In genomic region chr10:34083567-34083966, GRCh38 we compare ENCODE assay signal across 28 cellular contexts.
"Had no signal": no experiment of that assay in that cellular context is flagged by ENCODE, and none has a peak within 500 bp of the region (broad histone marks: within the 10 kb centered on the region; RNA-seq: fewer than 3 reads in every experiment).

No MANE protein-coding gene starts in this region.

- H3K27me3 Mint-ChIP-seq: stimulated activated memory B cell treated with anti-CD40 and anti-IgM and Interleukin-4, amounts not matched to agents 10 μg/mL and 1 μg/mL and 100 μg/mL, for 72 hours; stimulated activated naive B cell treated with anti-CD40 and anti-IgM and Interleukin-4, amounts not matched to agents 10 μg/mL and 1 μg/mL and 100 μg/mL, for 72 hours; stimulated activated naive CD8-positive, alpha-beta T cell treated with anti-CD3 and anti-CD28 coated beads, Interleukin-15, Interleukin-2, amounts not matched to agents 100 ng/mL and 50 ng/mL, for 24 hours had no signal

- H3K9me3 ChIP-seq: testis, thyroid gland, upper lobe of right lung, uterus, vagina had no signal

- H3K4me3 Mint-ChIP-seq: stimulated activated effector memory CD8-positive, alpha-beta T cell treated with anti-CD3 and anti-CD28 coated beads, Interleukin-12 subunit alpha, Interleukin-12 subunit beta, amount 100 ng/mL, for 72 hours; stimulated activated memory B cell treated with anti-CD40 and anti-IgM and Interleukin-4, amounts not matched to agents 10 μg/mL and 1 μg/mL and 100 μg/mL, for 72 hours; stimulated activated naive B cell treated with anti-CD40 and anti-IgM and Interleukin-4, amounts not matched to agents 10 μg/mL and 1 μg/mL and 100 μg/mL, for 72 hours; stimulated activated naive CD8-positive, alpha-beta T cell treated with anti-CD3 and anti-CD28 coated beads, Interleukin-15, amount 100 ng/mL, for 72 hours; stimulated activated naive CD8-positive, alpha-beta T cell treated with anti-CD3 and anti-CD28 coated beads, Interleukin-15, Interleukin-2, amounts not matched to agents 100 ng/mL and 50 ng/mL, for 24 hours; type B pancreatic cell had no signal

- H3K27ac Mint-ChIP-seq: stimulated activated effector memory CD8-positive, alpha-beta T cell treated with anti-CD3 and anti-CD28 coated beads, Interleukin-12 subunit alpha, Interleukin-12 subunit beta, amount 100 ng/mL, for 72 hours; stimulated activated memory B cell treated with anti-CD40 and anti-IgM and Interleukin-4, amounts not matched to agents 10 μg/mL and 1 μg/mL and 100 μg/mL, for 72 hours; stimulated activated naive B cell treated with anti-CD40 and anti-IgM and Interleukin-4, amounts not matched to agents 10 μg/mL and 1 μg/mL and 100 μg/mL, for 72 hours; stimulated activated naive CD8-positive, alpha-beta T cell treated with anti-CD3 and anti-CD28 coated beads, Interleukin-15, amount 100 ng/mL, for 72 hours; stimulated activated naive CD8-positive, alpha-beta T cell treated with anti-CD3 and anti-CD28 coated beads, Interleukin-15, Interleukin-2, amounts not matched to agents 100 ng/mL and 50 ng/mL, for 24 hours; type B pancreatic cell had no signal

- DNase-seq: stimulated activated CD4-positive, alpha-beta T cell treated with anti-CD3 and anti-CD28 coated beads, Interleukin-2, amount 100 ng/mL, for 48 hours; stimulated activated CD4-positive, alpha-beta T cell treated with anti-CD3 and anti-CD28 coated beads, Interleukin-4, amount 100 ng/mL, for 1 hour; stimulated activated CD4-positive, alpha-beta T cell treated with anti-CD3 and anti-CD28 coated beads, Interleukin-4, amount 100 ng/mL, for 24 hours; stimulated activated CD4-positive, alpha-beta T cell treated with anti-CD3 and anti-CD28 coated beads, Interleukin-4, amount 100 ng/mL, for 4 hours; stimulated activated CD8-positive, alpha-beta memory T cell treated with anti-CD3 and anti-CD28 coated beads, Interleukin-4, amount 100 ng/mL, for 48 hours; stimulated activated naive B cell treated with anti-CD40 and anti-IgM and Interleukin-4, amounts not matched to agents 10 μg/mL and 1 μg/mL and 100 μg/mL, for 72 hours; stimulated activated naive CD4-positive, alpha-beta T cell; stimulated activated naive CD4-positive, alpha-beta T cell treated with Interleukin-2 at 50 U/mL for 16 hours; stimulated activated naive CD8-positive, alpha-beta T cell treated with anti-CD3 and anti-CD28 coated beads, Interleukin-15, amount 100 ng/mL, for 72 hours; stimulated activated naive CD8-positive, alpha-beta T cell treated with anti-CD3 and anti-CD28 coated beads, Interleukin-15, Interleukin-2, amounts not matched to agents 100 U/mL and 50 U/mL, for 24 hours; stomach; substantia nigra; testis; thyroid gland; tibial artery; transverse colon; trophoblast cell; upper lobe of left lung; upper lobe of right lung; uterus had no signal

- ATAC-seq: stimulated activated effector memory CD8-positive, alpha-beta T cell treated with anti-CD3 and anti-CD28 coated beads, Interleukin-12 subunit alpha, Interleukin-12 subunit beta, amount 100 ng/mL, for 72 hours; stimulated activated memory B cell treated with anti-CD40 and anti-IgM and Interleukin-4, amounts not matched to agents 10 μg/mL and 1 μg/mL and 100 μg/mL, for 72 hours; stimulated activated naive B cell treated with anti-CD40 and anti-IgM and Interleukin-4, amounts not matched to agents 10 μg/mL and 1 μg/mL and 100 μg/mL, for 72 hours; stimulated activated naive CD8-positive, alpha-beta T cell treated with anti-CD3 and anti-CD28 coated beads, Interleukin-15, amount 100 ng/mL, for 72 hours; stimulated activated naive CD8-positive, alpha-beta T cell treated with anti-CD3 and anti-CD28 coated beads, Interleukin-15, Interleukin-2, amounts not matched to agents 100 U/mL and 50 U/mL, for 24 hours; upper lobe of right lung had no signal

- H3K4me1 Mint-ChIP-seq: stimulated activated effector memory CD8-positive, alpha-beta T cell treated with anti-CD3 and anti-CD28 coated beads, Interleukin-12 subunit alpha, Interleukin-12 subunit beta, amount 100 ng/mL, for 72 hours; stimulated activated memory B cell treated with anti-CD40 and anti-IgM and Interleukin-4, amounts not matched to agents 10 μg/mL and 1 μg/mL and 100 μg/mL, for 72 hours; stimulated activated naive B cell treated with anti-CD40 and anti-IgM and Interleukin-4, amounts not matched to agents 10 μg/mL and 1 μg/mL and 100 μg/mL, for 72 hours; stimulated activated naive CD8-positive, alpha-beta T cell treated with anti-CD3 and anti-CD28 coated beads, Interleukin-15, amount 100 ng/mL, for 72 hours had no signal

- H3K4me1 ChIP-seq: thyroid gland, upper lobe of left lung, upper lobe of right lung, uterus had no signal

- H3K27me3 ChIP-seq: stomach, suprapubic skin, testis, thyroid gland, tibial artery, tibial nerve, transverse colon, upper lobe of left lung, upper lobe of right lung, uterus, vagina had no signal

- H3K36me3 Mint-ChIP-seq: stimulated activated effector memory CD8-positive, alpha-beta T cell treated with anti-CD3 and anti-CD28 coated beads, Interleukin-12 subunit alpha, Interleukin-12 subunit beta, amount 100 ng/mL, for 72 hours; stimulated activated memory B cell treated with anti-CD40 and anti-IgM and Interleukin-4, amounts not matched to agents 10 μg/mL and 1 μg/mL and 100 μg/mL, for 72 hours; stimulated activated naive B cell treated with anti-CD40 and anti-IgM and Interleukin-4, amounts not matched to agents 10 μg/mL and 1 μg/mL and 100 μg/mL, for 72 hours had no signal

- H3K36me3 ChIP-seq: stomach, suprapubic skin, thoracic aorta, thyroid gland, tibial artery, tibial nerve, transverse colon, upper lobe of left lung, upper lobe of right lung, uterus, vagina had no signal

- H3K4me3 ChIP-seq: stomach, suprapubic skin, testis, thoracic aorta, thyroid gland, tibial artery, tibial nerve, transverse colon, upper lobe of left lung, upper lobe of right lung, uterus, vagina had no signal

- H3K27ac ChIP-seq: stomach, suprapubic skin, testis, thoracic aorta, thyroid gland, tibial artery, tibial nerve, transverse colon, upper lobe of left lung, upper lobe of right lung, uterus, vagina had no signal
